ENCODE assay signal across 16 cellular contexts in genomic region chr11:57645716-57646085, GRCh38. TPM values are rescaled to one million over a fixed set of nuclear protein-coding genes. Genes with fewer than 3 reads are reported as not detected.
A peak's percentile ranks its signal among the peaks of the same experiment; 100 is the strongest.
DNase-seq lines count a peak whose midpoint lies in the region; ATAC-seq and TF ChIP-seq lines count a peak whose summit lies in the region.
"Had no signal": no experiment of that assay in that cellular context is flagged by ENCODE, and none has a peak within 500 bp of the region (broad histone marks: within the 10 kb centered on the region; RNA-seq: fewer than 3 reads in every experiment).

No MANE protein-coding gene starts in this region.

- H3K9ac ChIP-seq in BLaER1 = no peak overlapping the region
- H3K9ac ChIP-seq: SK-N-SH had no signal

- no peak for ATAC-seq in HG03354 (IDR thresholded peaks at IDR 0.05; ENCODE audit: poor library complexity, severe bottlenecking, unreplicated experiment)
- no peak for ATAC-seq in HG03097 (IDR thresholded peaks at IDR 0.05; ENCODE audit: low FRiP score, unreplicated experiment)
- ATAC-seq: naive thymus-derived CD4-positive, alpha-beta T cell had no signal

- peak overlapping the region; percentile 76 for H3K27ac Mint-ChIP-seq in progenitor cell of endocrine pancreas

- intact Hi-C loops in ascending aorta (cut with DNase I) = loop anchor here (1.0 to 5.0 kb wide), 2 partner anchors 77 to 308 kb away; partner anchors contain the start of genes P2RX3 and SSRP1
- intact Hi-C loops in left ventricle myocardium inferior (cut with micrococcal nuclease) = no loop called here

- peaks cover 9% of the 10 kb centered on the region for H3K36me3 Mint-ChIP-seq in progenitor cell of endocrine pancreas (ENCODE audit: insufficient read depth)
- H3K36me3 Mint-ChIP-seq: naive thymus-derived CD4-positive, alpha-beta T cell had no signal

- H3K4me2 ChIP-seq in BLaER1 = peak overlapping the region; percentile 5; the same call in 1 of the 2 replicates
- H3K4me2 ChIP-seq: SK-N-SH had no signal

- TF ChIP-seq CTCF in ascending aorta (IDR thresholded peaks at IDR 0.05) (no peak), left ventricle myocardium inferior (IDR thresholded peaks at IDR 0.05; ENCODE audit: borderline replicate concordance) (no peak), progenitor cell of endocrine pancreas (IDR thresholded peaks at IDR 0.05; ENCODE audit: unreplicated experiment) (no peak)

- H3K9me3 Mint-ChIP-seq in progenitor cell of endocrine pancreas (ENCODE audit: low read depth) = no peaks in the 10 kb centered on the region

- no peaks in the 10 kb centered on the region for H3K9me3 ChIP-seq in BLaER1
- no peaks in the 10 kb centered on the region for H3K9me3 ChIP-seq in ascending aorta
- no peaks in the 10 kb centered on the region for H3K9me3 ChIP-seq in left ventricle myocardium inferior (replicated peaks)
- H3K9me3 ChIP-seq: SK-N-SH had no signal

- H3K4me1 ChIP-seq in BLaER1 (peaks cover 67% of the 10 kb centered on the region), ascending aorta (peaks cover 3 to 49% of the 10 kb centered on the region in 2 donors), left ventricle myocardium inferior (peaks cover 69% of the 10 kb centered on the region)

- H3K4me3 ChIP-seq in BLaER1 = no peak overlapping the region
- no peak overlapping the region for H3K4me3 ChIP-seq in ascending aorta
- H3K4me3 ChIP-seq in left ventricle myocardium inferior = no peak overlapping the region

- peaks cover 68% of the 10 kb centered on the region for H4K20me1 ChIP-seq in BLaER1

- H3K4me3 Mint-ChIP-seq in progenitor cell of endocrine pancreas (ENCODE audit: low read depth) = no peak overlapping the region

- no peaks in the 10 kb centered on the region for H3K27me3 Mint-ChIP-seq in progenitor cell of endocrine pancreas

- H3K27me3 ChIP-seq in BLaER1 = peaks cover 61% of the 10 kb centered on the region
- H3K27me3 ChIP-seq in ascending aorta = peaks cover 6% of the 10 kb centered on the region
- peaks cover 53% of the 10 kb centered on the region for H3K27me3 ChIP-seq in left ventricle myocardium inferior (ENCODE audit: low read depth)

- H3K27ac ChIP-seq in BLaER1 = no peak overlapping the region
- peak overlapping the region; percentile 43 to 72 for H3K27ac ChIP-seq in ascending aorta
- H3K27ac ChIP-seq in left ventricle myocardium inferior (replicated peaks) = peak overlapping the region; percentile 77

- DNase-seq in ascending aorta (ENCODE audit: low spot score in 2 of 2) = no peak
- no peak for DNase-seq in left ventricle myocardium inferior
- no peak for DNase-seq in progenitor cell of endocrine pancreas (ENCODE audit: low spot score, unreplicated experiment)
- DNase-seq in NCI-H1092 (lab: John Stamatoyannopoulos, UW) = no peak
- no peak for DNase-seq in cerebellar cortex (ENCODE audit: low spot score)
- DNase-seq: ACHN; activated gamma-delta T cell; anterior cingulate cortex; naive thymus-derived CD4-positive, alpha-beta T cell; NCI-H345; SK-N-SH; stimulated activated CD4-positive, alpha-beta T cell treated with anti-CD3 and anti-CD28 coated beads, Interleukin-4, amount 100 ng/mL, for 24 hours had no signal

- peaks cover 75% of the 10 kb centered on the region for H3K4me1 Mint-ChIP-seq in progenitor cell of endocrine pancreas (ENCODE audit: low read depth)

- H3K36me3 ChIP-seq in BLaER1 (peaks cover 12% of the 10 kb centered on the region; the same call in 1 of the 2 replicates), ascending aorta (no peaks in the 10 kb centered on the region), left ventricle myocardium inferior (no peaks in the 10 kb centered on the region)

RNA-seq across cellular contexts. Expression of gene YPEL4, which starts 4.0 kb away (rescaled TPM):
- total RNA-seq in ascending aorta = not detected
- 0.55 TPM for total RNA-seq in left ventricle myocardium inferior
- 0.22 TPM in 2 replicates for total RNA-seq in progenitor cell of endocrine pancreas
- total RNA-seq: kidney epithelial cell had no signal

RNA-seq across cellular contexts. Expression of gene CLP1, which starts 11.9 kb away (rescaled TPM):
- 1.2 TPM for total RNA-seq in ascending aorta
- 6.0 TPM for total RNA-seq in left ventricle myocardium inferior
- total RNA-seq in progenitor cell of endocrine pancreas = 22.0 and 22.2 TPM in 2 replicates

RNA-seq across cellular contexts. Expression of gene ZDHHC5, which starts 22.2 kb away (rescaled TPM):
- total RNA-seq in ascending aorta (26.2 TPM), left ventricle myocardium inferior (45.8 TPM), progenitor cell of endocrine pancreas (56.7 and 60.1 TPM in 2 replicates)

RNA-seq across cellular contexts. Expression of gene SERPING1, which starts 48.2 kb away (rescaled TPM):
- 607 TPM for total RNA-seq in ascending aorta
- total RNA-seq in left ventricle myocardium inferior = 94.6 TPM
- total RNA-seq in progenitor cell of endocrine pancreas = 190 and 196 TPM in 2 replicates
